In the genomic region with DNA sequence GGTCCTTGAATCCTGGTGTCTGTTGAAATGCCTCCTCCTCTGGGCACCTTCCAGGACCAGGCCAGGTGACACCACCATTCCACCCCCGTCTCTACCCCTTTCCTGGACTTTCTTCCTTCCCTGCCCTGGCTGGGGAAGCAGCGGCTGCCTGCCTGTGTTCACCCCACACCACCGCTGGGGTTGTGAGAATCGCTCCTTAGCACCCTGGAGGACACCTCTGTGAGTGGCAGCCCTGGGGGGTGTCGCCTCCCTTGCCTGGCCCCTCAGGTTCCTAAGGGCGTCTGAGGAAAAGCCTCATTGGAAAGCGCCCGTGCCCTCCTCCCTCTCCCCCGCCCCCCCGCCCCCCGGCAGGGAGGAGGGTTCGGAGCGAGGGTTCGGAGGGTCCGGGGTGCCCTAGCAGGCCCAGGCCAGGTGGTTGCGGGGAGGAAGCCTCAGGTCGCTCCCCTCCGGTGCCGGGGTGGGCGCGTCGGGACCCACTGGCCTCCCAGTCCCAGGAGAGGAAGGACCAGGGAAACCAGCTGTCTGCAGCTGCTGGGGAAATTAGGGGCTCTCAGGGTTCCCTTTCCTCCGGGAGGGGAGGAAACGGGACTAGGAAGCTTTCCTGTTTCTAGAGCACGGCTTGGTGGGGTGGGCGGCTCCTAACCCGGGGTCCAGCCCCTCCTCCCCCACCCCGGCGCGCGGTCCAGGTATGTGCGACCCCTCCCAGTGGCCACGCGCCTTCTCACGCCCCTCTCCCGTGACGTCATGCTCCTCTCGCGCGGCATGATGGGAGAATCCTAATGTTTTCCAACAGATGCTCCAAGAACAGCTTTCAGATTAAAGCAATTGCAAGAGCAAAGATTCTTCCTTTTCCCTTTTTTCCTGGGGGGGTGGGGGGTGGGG, we compare ENCODE assay signal across 14 cellular contexts. TPM values are rescaled to one million over a fixed set of nuclear protein-coding genes. Genes with fewer than 3 reads are reported as not detected.
A peak's percentile ranks its signal among the peaks of the same experiment; 100 is the strongest.
DNase-seq lines count a peak whose midpoint lies in the region; ATAC-seq, FAIRE-seq and TF ChIP-seq lines count a peak whose summit lies in the region.
"Had no signal": no experiment of that assay in that cellular context is flagged by ENCODE, and none has a peak within 500 bp of the region (broad histone marks: within the 10 kb centered on the region; RNA-seq: fewer than 3 reads in every experiment).

TSS of gene PHACTR3 (plus strand) at position 814 of the 882 bp plus-strand sequence. CDS start 475 bp downstream, outside the sequence.

- no peak within 1 kb of the TSS for H3K27ac ChIP-seq in mammary epithelial cell (ENCODE audit: insufficient read depth, low read depth, low read length)
- H3K27ac ChIP-seq in layer of hippocampus (ENCODE audit: low read depth, low read length): peak within 1 kb of the TSS; percentile 84
- H3K27ac ChIP-seq in thymus (ENCODE audit: low read depth): no peak within 1 kb of the TSS
- H3K27ac ChIP-seq in small intestine (ENCODE audit: low read depth in 1 of 2, low read length in 1 of 2): no peak within 1 kb of the TSS
- H3K27ac ChIP-seq: PC-9 had no signal

- intact Hi-C loops in mammary epithelial cell (cut with micrococcal nuclease): no loop called here

- DNase-seq in NCI-H524 (lab: John Stamatoyannopoulos, UW): peak; percentile 61 to 79
- no peak for DNase-seq in NCI-H524 treated with DMSO at 0.1 percent for 48 hours (lab: John Stamatoyannopoulos, UW)
- DNase-seq in mammary epithelial cell: no peak
- DNase-seq in GM13976 (ENCODE audit: low spot score): no peak
- DNase-seq in small intestine: no peak
- DNase-seq: ACHN; activated CD8-positive, alpha-beta memory T cell treated with anti-CD3 and anti-CD28 coated beads, Interleukin-2, amount 50 U/mL, for 48 hours; HCEC 1CT; PC-9 had no signal

- H2AFZ ChIP-seq in mammary epithelial cell (ENCODE audit: low read depth, low read length): no peak within 1 kb of the TSS
- H2AFZ ChIP-seq: PC-9 had no signal

- CTCF ChIA-PET in mammary epithelial cell (lab: Charles Lee; ENCODE audit: low non-redundant PET): no interaction called here

- 5% methylated on average over 13 of the region's 40 CpGs for WGBS in mammary epithelial cell (ENCODE audit: low coverage, missing lambda C conversion rate)
- 7% methylated on average over 38 of the region's 40 CpGs for WGBS in thymus
- 6 to 7% (median 7%) methylated on average over 29 to 40 of the region's 40 CpGs for WGBS in small intestine, 3 donors

- no peak within 1 kb of the TSS for H3K9ac ChIP-seq in mammary epithelial cell (ENCODE audit: insufficient read depth, low read length)

- H3K36me3 ChIP-seq in mammary epithelial cell (ENCODE audit: insufficient read depth, low read length): no peaks in the 10 kb centered on the region
- H3K36me3 ChIP-seq in thymus (ENCODE audit: control insufficient read depth, insufficient read depth): no peaks in the 10 kb centered on the region
- no peaks in the 10 kb centered on the region for H3K36me3 ChIP-seq in small intestine (ENCODE audit: control insufficient read depth in 2 of 2, insufficient read depth in 2 of 2, low read length in 2 of 2)

- H3K4me3 ChIP-seq in mammary epithelial cell (replicated peaks in 1 of 3; ENCODE audit: insufficient read depth in 1 of 3, low read depth in 2 of 3, low read length in 3 of 3) (no peak within 1 kb of the TSS), thymus (ENCODE audit: low read length) (no peak within 1 kb of the TSS), small intestine (ENCODE audit: low read depth in 1 of 2, low read length in 2 of 2) (peak within 1 kb of the TSS in 1 of 2 donors; percentile 25)
- H3K4me3 ChIP-seq: PC-9 had no signal

- no peaks in the 10 kb centered on the region for H4K20me1 ChIP-seq in mammary epithelial cell (ENCODE audit: insufficient read depth, low read length)

- H3K9me3 ChIP-seq in mammary epithelial cell (replicated peaks; ENCODE audit: insufficient read depth, low read length) (no peaks in the 10 kb centered on the region), thymus (ENCODE audit: control insufficient read depth) (no peaks in the 10 kb centered on the region), small intestine (ENCODE audit: control insufficient read depth, low read depth) (no peaks in the 10 kb centered on the region)

- no peak within 1 kb of the TSS for H3K4me2 ChIP-seq in mammary epithelial cell (ENCODE audit: insufficient read depth, low read depth, low read length)
- H3K4me2 ChIP-seq: PC-9 had no signal

- dilution Hi-C loops in mammary epithelial cell (cut with HindIII; ENCODE audit: low sequenced_read_pairs): loop anchor here (5.0 kb wide), 2 partner anchors 58 to 88 kb away; no protein-coding TSS in a partner anchor

- in situ Hi-C loops in mammary epithelial cell (cut with MboI; ENCODE audit: low sequenced_read_pairs in 2 of 2) (no loop called here), GM13976 (cut with MboI; ENCODE audit: low sequenced_read_pairs, unreplicated experiment) (no loop called here)

- no peaks in the 10 kb centered on the region for H3K79me2 ChIP-seq in mammary epithelial cell (ENCODE audit: insufficient read depth, low read length)

- no TSS peak for BruUV-seq in mammary epithelial cell (replicated peaks; lab: Mats Ljungman, UMichigan)

- no peak for ATAC-seq in GM18517 (IDR thresholded peaks at IDR 0.05; ENCODE audit: unreplicated experiment)
- ATAC-seq: stimulated activated effector memory CD8-positive, alpha-beta T cell treated with anti-CD3 and anti-CD28 coated beads, Interleukin-12 subunit alpha, Interleukin-12 subunit beta, amount 100 ng/mL, for 72 hours had no signal

- peaks cover 30% of the 10 kb centered on the region for H3K27me3 ChIP-seq in mammary epithelial cell (ENCODE audit: insufficient read depth, low read length)
- peaks cover 2% of the 10 kb centered on the region for H3K27me3 ChIP-seq in layer of hippocampus (ENCODE audit: control insufficient read depth, insufficient read depth, low read length)
- peaks cover 48% of the 10 kb centered on the region for H3K27me3 ChIP-seq in thymus (ENCODE audit: control insufficient read depth, insufficient read depth)
- peaks cover 4 to 36% of the 10 kb centered on the region in 2 donors for H3K27me3 ChIP-seq in small intestine (ENCODE audit: control insufficient read depth in 2 of 2, insufficient read depth in 2 of 2, low read length in 2 of 2)

- H3K4me1 ChIP-seq in mammary epithelial cell (ENCODE audit: insufficient read depth, low read length): no peaks in the 10 kb centered on the region
- no peaks in the 10 kb centered on the region for H3K4me1 ChIP-seq in thymus (ENCODE audit: control insufficient read depth, insufficient read depth, low read length)
- no peaks in the 10 kb centered on the region for H3K4me1 ChIP-seq in small intestine (ENCODE audit: control insufficient read depth in 2 of 2, insufficient read depth in 1 of 2, low read depth in 1 of 2, low read length in 1 of 2)

- no peak for TF ChIP-seq CTCF in mammary epithelial cell (conservative IDR thresholded peaks at IDR 0.05 in 1 of 2, IDR thresholded peaks at IDR 0.05 in 1 of 2; ENCODE audit: extremely low read depth in 1 of 2, insufficient read depth in 1 of 2, low read depth in 1 of 2, low read length in 2 of 2)
- TF ChIP-seq CTCF in GM13976 (IDR thresholded peaks at IDR 0.05; ENCODE audit: borderline replicate concordance, control extremely low read depth, extremely low read depth, insufficient read depth, missing control alignments): no peak

- no peak for FAIRE-seq in small intestine (lab: Jason Lieb, UNC)

RNA-seq across cellular contexts. Expression of gene PHACTR3, which starts in this region (rescaled TPM):
- total RNA-seq in mammary epithelial cell: 10 to 100 TPM in 1 of 2 donors, not detected in 1; 11.1 TPM
- 11.3 TPM for polyA plus RNA-seq in mammary epithelial cell
- polyA minus RNA-seq in mammary epithelial cell: not detected
- polyA plus RNA-seq in thymus: 35.8 TPM
- polyA plus RNA-seq in small intestine: 1 to 10 TPM; 1.9 to 5.2 (median 4.7) TPM
- total RNA-seq: M059J had no signal

Comparison
In these comparisons a context has a peak if more than half of its experiments do, and no peak if none do; other contexts are left out.
1. DNase-seq: peak in NCI-H524 (2 of 2); none in NCI-H524 treated with DMSO at 0.1 percent for 48 hours (single experiment), mammary epithelial cell (single experiment), GM13976 (single experiment) and small intestine (single experiment).